In the genomic region with DNA sequence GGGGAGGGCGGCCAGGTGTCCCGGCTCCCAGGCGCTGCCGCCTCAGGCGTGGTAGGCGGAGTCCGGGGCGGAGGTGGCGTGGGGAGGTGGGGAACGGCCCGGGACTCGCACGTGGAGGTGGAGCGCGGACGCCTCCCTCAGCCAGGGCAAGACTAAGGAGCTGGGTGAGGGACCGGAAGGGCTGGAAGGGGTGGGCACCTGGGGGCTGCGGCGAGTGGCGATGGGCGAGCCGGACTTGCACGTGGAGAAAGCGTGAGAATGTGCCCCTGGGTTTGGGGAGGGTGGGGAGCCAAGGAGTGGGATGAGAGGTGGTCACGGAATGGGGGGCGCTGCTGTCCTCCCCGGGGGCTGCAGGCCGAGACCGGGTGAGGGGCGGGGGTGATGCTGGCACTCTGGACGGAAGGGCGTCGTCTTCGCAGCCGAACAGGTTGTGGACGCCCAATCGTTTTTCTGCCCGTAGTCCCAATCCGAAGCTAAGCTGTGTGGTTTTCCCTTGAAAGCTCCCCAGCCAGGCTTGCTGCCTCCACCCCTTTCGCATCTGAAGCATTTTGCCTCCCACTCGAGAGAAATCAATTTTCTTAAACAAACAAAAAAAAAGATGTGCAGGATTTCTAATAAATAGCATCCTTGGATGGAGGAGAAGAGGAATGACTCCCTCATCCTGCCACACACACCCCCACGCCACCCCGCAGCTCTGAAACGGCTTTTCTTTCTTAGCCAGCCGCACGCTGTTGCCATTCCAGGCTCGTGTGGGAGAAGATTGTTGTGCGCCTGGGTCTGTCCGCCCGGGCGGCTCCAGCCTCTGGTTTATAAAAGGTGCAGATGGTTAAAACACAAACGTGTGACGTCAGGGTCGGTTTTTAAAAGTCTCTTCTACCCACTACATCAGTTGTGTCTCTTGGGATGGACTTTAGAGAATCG, we compare ENCODE assay signal across 8 cellular contexts.
A peak's percentile ranks its signal among the peaks of the same experiment; 100 is the strongest.
DNase-seq lines count a peak whose midpoint lies in the region; ATAC-seq and TF ChIP-seq lines count a peak whose summit lies in the region.

No MANE protein-coding gene starts in this region.

- BruUV-seq in OCI-LY7 (replicated peaks; lab: Mats Ljungman, UMichigan) = no TSS peak

- POLR2A ChIA-PET in OCI-LY7 (lab: Charles Lee) = interaction anchor here (0.7 to 1.4 kb wide), 2 partner anchors 10 to 303 kb away, joined by 3 to 4 read pairs; no protein-coding TSS in a partner anchor

- TF ChIP-seq CTCF in DND-41 (IDR thresholded peaks at IDR 0.05; ENCODE audit: borderline replicate concordance, extremely low read depth, low read length, poor library complexity, severe bottlenecking) (peak; percentile 14), OCI-LY7 (conservative IDR thresholded peaks at IDR 0.05; ENCODE audit: low read length) (0 out of 2 replicates have a peak, but pooled peaks have one; percentile 14), right atrium auricular region (IDR thresholded peaks at IDR 0.05) (no peak)

- H4K20me1 ChIP-seq in DND-41 (ENCODE audit: insufficient read depth, low read length) (peaks cover 8% of the 10 kb centered on the region; the same call in 1 of the 2 replicates), OCI-LY7 (ENCODE audit: insufficient read depth, low read length) (peaks cover 22% of the 10 kb centered on the region; the same call in 1 of the 2 replicates)

- H2AFZ ChIP-seq in DND-41 (ENCODE audit: low read depth, low read length) (peak overlapping the region; percentile 84), OCI-LY7 (ENCODE audit: low read length) (peak overlapping the region; percentile 64)

- H3K4me3 ChIP-seq in DND-41 (ENCODE audit: low read depth in 1 of 2, low read length in 2 of 2) (peak overlapping the region; percentile 26 to 91; a peak in 3 of 4 replicates), OCI-LY7 (ENCODE audit: low read depth, low read length, poor library complexity, severe bottlenecking) (peak overlapping the region; percentile 96), right atrium auricular region (peak overlapping the region; percentile 86 to 94)

- peaks cover 44% of the 10 kb centered on the region for H3K4me1 ChIP-seq in DND-41 (ENCODE audit: insufficient read depth, low read length)
- peaks cover 44% of the 10 kb centered on the region for H3K4me1 ChIP-seq in OCI-LY7 (ENCODE audit: insufficient read depth, low read length, poor library complexity, severe bottlenecking)
- peaks cover 0 to 13% of the 10 kb centered on the region in 2 donors for H3K4me1 ChIP-seq in right atrium auricular region

- H3K9me2 ChIP-seq in OCI-LY7 (ENCODE audit: insufficient read depth, low read length) = no peaks in the 10 kb centered on the region

- CTCF ChIA-PET in OCI-LY7 (lab: Charles Lee; ENCODE audit: unreplicated experiment) = interaction anchor here (0.6 kb wide), 1 partner anchor 25 kb away, joined by 4 read pairs; no protein-coding TSS in a partner anchor

- peak overlapping the region; percentile 89 for H3K9ac ChIP-seq in DND-41 (ENCODE audit: low read depth, low read length)

- no peaks in the 10 kb centered on the region for H3K27me3 ChIP-seq in DND-41 (ENCODE audit: insufficient read depth, low read length, poor library complexity)
- no peaks in the 10 kb centered on the region for H3K27me3 ChIP-seq in right atrium auricular region

- DNase-seq in DND-41 (no peak), OCI-LY7 (ENCODE audit: low spot score) (peak; percentile 36), amniotic stem cell (lab: John Stamatoyannopoulos, UW) (peak; percentile 9), right atrium auricular region (ENCODE audit: low spot score) (no peak), posterior cingulate gyrus (peak; percentile 36 to 93 (median 58)), NCI-H187 (lab: John Stamatoyannopoulos, UW) (no peak)

- H3K36me3 ChIP-seq in DND-41 (ENCODE audit: insufficient read depth, low read length) (peaks cover 5% of the 10 kb centered on the region; the same call in 1 of the 2 replicates), OCI-LY7 (ENCODE audit: insufficient read depth, low read length) (peaks cover 41% of the 10 kb centered on the region), right atrium auricular region (no peaks in the 10 kb centered on the region)

- intact Hi-C loops in OCI-LY7 (cut with micrococcal nuclease; ENCODE audit: unreplicated experiment) (no loop called here), posterior cingulate gyrus (cut with DNase I) (loop anchor here (5.0 kb wide), 2 partner anchors 72 to 122 kb away; no protein-coding TSS in a partner anchor)

- H3K4me2 ChIP-seq in DND-41 (ENCODE audit: insufficient read depth, low read length) (peak overlapping the region; percentile 92), OCI-LY7 (ENCODE audit: low read length) (peak overlapping the region; percentile 82)

- H3K9me3 ChIP-seq in DND-41 (ENCODE audit: insufficient read depth, low read length, severe bottlenecking) (peaks cover 10% of the 10 kb centered on the region), OCI-LY7 (ENCODE audit: low read length) (peaks cover 17% of the 10 kb centered on the region; the same call in 1 of the 2 replicates), right atrium auricular region (no peaks in the 10 kb centered on the region)

- peak overlapping the region; percentile 72 for H3K27ac ChIP-seq in DND-41 (ENCODE audit: low read length)
- peak overlapping the region; percentile 80 for H3K27ac ChIP-seq in OCI-LY7 (ENCODE audit: low read depth, low read length, poor library complexity, severe bottlenecking)
- H3K27ac ChIP-seq in right atrium auricular region = peak overlapping the region; percentile 56 to 64

- ATAC-seq in DND-41 (ENCODE audit: insufficient read depth, low read depth) (peak; percentile 1), GM19467 (IDR thresholded peaks at IDR 0.05; ENCODE audit: unreplicated experiment) (peak; percentile 41), HG03521 (IDR thresholded peaks at IDR 0.05; ENCODE audit: unreplicated experiment) (peak; percentile 39)

- peaks cover 40% of the 10 kb centered on the region for H3K79me2 ChIP-seq in DND-41 (ENCODE audit: insufficient read depth, low read length)
- H3K79me2 ChIP-seq in OCI-LY7 (ENCODE audit: insufficient read depth, low read depth, low read length) = peaks cover 52% of the 10 kb centered on the region

Comparison
In these comparisons a context has a peak if more than half of its experiments do, and no peak if none do; other contexts are left out.
1. DNase-seq: peak in OCI-LY7 (single experiment), amniotic stem cell (single experiment) and posterior cingulate gyrus (10 of 10); none in DND-41 (single experiment), right atrium auricular region (single experiment) and NCI-H187 (0 of 2).
2. CTCF ChIP-seq: peak in DND-41 (single experiment) and OCI-LY7 (single experiment); none in right atrium auricular region (0 of 2).
3. Peak in every context shown above with its lines, with median percentiles within 50 percentile points of each other: ATAC-seq, H3K27ac ChIP-seq and H3K4me3 ChIP-seq.